In the genomic region with DNA sequence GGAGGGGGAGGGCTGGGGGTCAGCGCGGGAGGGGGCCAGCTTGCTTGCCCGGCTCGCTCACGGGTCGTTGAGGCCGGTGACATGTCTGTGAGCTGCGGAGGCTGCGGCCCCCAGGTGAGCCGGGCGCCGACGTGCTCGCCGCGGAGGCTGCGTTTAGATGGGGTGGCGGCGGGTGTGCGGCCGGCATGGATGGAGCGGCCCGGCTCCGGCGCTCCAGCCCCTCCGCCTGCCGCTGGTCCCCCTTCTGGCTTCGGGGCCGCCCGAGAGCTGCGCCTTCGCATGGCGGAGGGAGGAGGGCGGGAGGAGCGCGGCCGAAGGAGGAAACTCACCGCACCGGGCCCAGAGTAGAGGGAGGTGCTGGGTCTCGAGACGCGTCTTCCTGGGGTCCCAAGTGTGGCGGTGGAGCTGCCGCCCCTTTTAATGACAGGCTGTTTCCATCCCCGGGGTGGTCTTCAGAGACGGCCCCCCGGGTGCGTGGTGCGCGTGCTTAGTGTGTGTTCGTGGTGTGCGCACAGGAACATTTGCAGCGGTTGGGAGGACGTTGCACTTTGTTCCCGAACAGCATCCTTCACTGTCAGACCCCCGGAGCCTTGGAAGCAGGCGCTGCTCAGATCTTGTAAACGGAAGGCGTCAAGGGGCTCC, we compare ENCODE assay signal across 8 cellular contexts. TPM values are rescaled to one million over a fixed set of nuclear protein-coding genes. Genes with fewer than 3 reads are reported as not detected.
DNase-seq lines count a peak whose midpoint lies in the region; ATAC-seq and TF ChIP-seq lines count a peak whose summit lies in the region.

A gene with protein sequence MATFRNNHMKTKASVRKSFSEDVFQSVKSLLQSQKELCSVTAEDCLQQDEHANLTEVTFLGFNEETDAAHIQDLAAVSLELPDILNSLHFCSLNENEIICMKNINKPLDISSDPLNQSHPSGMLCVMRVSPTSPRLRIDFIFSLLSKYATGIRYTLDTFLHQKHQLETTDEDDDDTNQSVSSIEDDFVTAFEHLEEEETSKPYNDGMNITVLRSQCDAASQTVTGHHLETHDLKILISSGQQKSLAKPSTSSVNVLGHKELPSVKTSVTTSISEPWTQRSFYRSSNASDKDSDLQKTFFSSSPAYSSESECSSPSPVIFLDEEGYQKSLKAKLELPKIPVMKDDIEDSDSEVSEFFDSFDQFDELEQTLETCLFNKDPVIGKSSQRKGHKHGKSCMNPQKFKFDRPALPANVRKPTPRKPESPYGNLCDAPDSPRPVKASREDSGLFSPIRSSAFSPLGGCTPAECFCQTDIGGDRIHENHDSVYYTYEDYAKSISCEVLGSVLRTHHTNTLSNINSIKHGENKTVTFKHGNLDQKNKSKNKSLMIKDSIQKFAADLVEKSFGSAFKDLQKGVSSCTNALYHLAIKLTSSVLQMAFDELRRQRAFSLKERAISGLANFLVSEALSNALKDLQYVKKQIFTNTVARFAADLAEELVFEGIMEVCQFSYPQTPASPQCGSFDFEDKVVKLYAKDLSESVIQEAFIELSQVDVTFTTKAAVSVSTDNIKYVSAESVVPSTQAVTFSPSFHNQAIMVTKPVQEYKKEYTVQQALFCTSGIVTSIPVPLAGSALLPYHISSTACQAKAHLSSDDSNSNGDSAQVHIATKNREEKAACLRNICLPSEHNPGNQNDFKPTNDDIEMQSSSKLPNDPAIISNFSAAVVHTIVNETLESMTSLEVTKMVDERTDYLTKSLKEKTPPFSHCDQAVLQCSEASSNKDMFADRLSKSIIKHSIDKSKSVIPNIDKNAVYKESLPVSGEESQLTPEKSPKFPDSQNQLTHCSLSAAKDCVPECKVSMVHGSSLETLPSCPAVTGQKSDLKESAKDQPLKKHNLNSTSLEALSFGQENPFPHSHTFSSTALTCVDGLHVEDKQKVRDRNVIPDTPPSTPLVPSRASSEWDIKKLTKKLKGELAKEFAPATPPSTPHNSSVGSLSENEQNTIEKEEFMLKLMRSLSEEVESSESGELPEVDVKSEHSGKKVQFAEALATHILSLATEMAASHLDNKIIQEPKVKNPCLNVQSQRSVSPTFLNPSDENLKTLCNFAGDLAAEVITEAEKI (N-terminal part only) (plus strand): TSS at position 38 of the 642 bp plus-strand sequence. CDS start 14,197 bp downstream, outside the sequence.

- H2AFZ ChIP-seq in OCI-LY7 (ENCODE audit: low read length): peak within 1 kb of the TSS; percentile 99
- H2AFZ ChIP-seq in neuron (ENCODE audit: low read depth, low read length): peak within 1 kb of the TSS; percentile 87

- TF ChIP-seq CTCF in AG04449 (IDR thresholded peaks at IDR 0.05; ENCODE audit: insufficient read depth, low read length, missing control alignments) (no peak), OCI-LY7 (conservative IDR thresholded peaks at IDR 0.05; ENCODE audit: low read length) (no peak), foreskin fibroblast (IDR thresholded peaks at IDR 0.05; ENCODE audit: low read depth, low read length) (no peak)

- TF ChIP-seq POLR2A in GM18526 (IDR thresholded peaks at IDR 0.05; ENCODE audit: extremely low read depth, insufficient read length): peak; percentile 47

- no TSS peak for BruUV-seq in OCI-LY7 (replicated peaks; lab: Mats Ljungman, UMichigan)

- CTCF ChIA-PET in AG04449 (lab: Yijun Ruan, JAX): interaction anchor here (0.8 kb wide), 2 partner anchors 8 to 1778 kb away, joined by 3 read pairs; no protein-coding TSS in a partner anchor
- CTCF ChIA-PET in OCI-LY7 (lab: Charles Lee; ENCODE audit: unreplicated experiment): interaction anchor here (1.0 kb wide), 1 partner anchor 97 kb away, joined by 3 read pairs; no protein-coding TSS in a partner anchor

- intact Hi-C loops in OCI-LY7 (cut with micrococcal nuclease; ENCODE audit: unreplicated experiment): loop anchor here (5.0 to 10.0 kb wide), 5 partner anchors 230 to 973 kb away; no protein-coding TSS in a partner anchor

- peaks cover 43% of the 10 kb centered on the region for H3K4me1 ChIP-seq in OCI-LY7 (ENCODE audit: insufficient read depth, low read length, poor library complexity, severe bottlenecking)
- H3K4me1 ChIP-seq in neuron (ENCODE audit: insufficient read depth, low read length): peaks cover 15% of the 10 kb centered on the region

- H3K9me2 ChIP-seq in OCI-LY7 (ENCODE audit: insufficient read depth, low read length): no peaks in the 10 kb centered on the region

- POLR2A ChIA-PET in AG04449 (lab: Yijun Ruan, JAX) (no interaction called here), OCI-LY7 (lab: Charles Lee) (interaction anchor here (0.6 to 1.5 kb wide), 7 partner anchors 13 to 958 kb away, joined by 3 to 4 read pairs (median 3); no protein-coding TSS in a partner anchor)

- H3K27ac ChIP-seq in OCI-LY7 (ENCODE audit: low read depth, low read length, poor library complexity, severe bottlenecking): peak within 1 kb of the TSS; percentile 75

- H3K4me3 ChIP-seq in AG04449 (ENCODE audit: low read depth, low read length) (peak within 1 kb of the TSS; percentile 84), OCI-LY7 (ENCODE audit: low read depth, low read length, poor library complexity, severe bottlenecking) (peak within 1 kb of the TSS; percentile 82), foreskin fibroblast (ENCODE audit: low read depth in 1 of 2, low read length in 2 of 2) (peak within 1 kb of the TSS; percentile 81 to 83), neuron (ENCODE audit: low read length) (peak within 1 kb of the TSS; percentile 98)

- DNase-seq in AG04449 (ENCODE audit: low read depth, low spot score) (no peak), OCI-LY7 (ENCODE audit: low spot score) (peak; percentile 74), foreskin fibroblast (peak; percentile 13 to 59), superior temporal gyrus (ENCODE audit: extremely low spot score) (peak; percentile 22)
- DNase-seq in activated T-helper 9 cell treated with anti-CD3 and anti-CD28 coated beads, Interleukin-2, amount 50 U/mL, for 16 hours (ENCODE audit: low read depth): peak; percentile 41

- no peaks in the 10 kb centered on the region for H3K27me3 ChIP-seq in neuron (ENCODE audit: insufficient read depth, low read length)

- peak within 1 kb of the TSS; percentile 98 for H3K4me2 ChIP-seq in OCI-LY7 (ENCODE audit: low read length)

- H4K20me1 ChIP-seq in OCI-LY7 (ENCODE audit: insufficient read depth, low read length): no peaks in the 10 kb centered on the region

- H3K36me3 ChIP-seq in OCI-LY7 (ENCODE audit: insufficient read depth, low read length) (peaks cover 18% of the 10 kb centered on the region), neuron (ENCODE audit: insufficient read depth, low read length) (no peaks in the 10 kb centered on the region)

- peaks cover 50% of the 10 kb centered on the region for H3K79me2 ChIP-seq in OCI-LY7 (ENCODE audit: insufficient read depth, low read depth, low read length)

- ATAC-seq in HG03066 (IDR thresholded peaks at IDR 0.05; ENCODE audit: low read depth, unreplicated experiment): peak; percentile 22

- H3K9me3 ChIP-seq in OCI-LY7 (ENCODE audit: low read length) (peaks cover 17% of the 10 kb centered on the region; the same call in 1 of the 2 replicates), neuron (ENCODE audit: low read length) (no peaks in the 10 kb centered on the region)

RNA-seq across cellular contexts. Expression of the gene that starts here (rescaled TPM):
- total RNA-seq in OCI-LY7 (2014; rRNA removed; shearing (Covaris generic)): 12.2 and 13.6 TPM in 2 replicates
- 28.2 and 29.2 TPM in 2 replicates for total RNA-seq in OCI-LY7 (2022)
